In genomic region chr3:104764499-104764898, GRCh38 we compare ENCODE assay signal across 16 cellular contexts.
A peak's percentile ranks its signal among the peaks of the same experiment; 100 is the strongest.
DNase-seq lines count a peak whose midpoint lies in the region; ATAC-seq and TF ChIP-seq lines count a peak whose summit lies in the region.
"Had no signal": no experiment of that assay in that cellular context is flagged by ENCODE, and none has a peak within 500 bp of the region (broad histone marks: within the 10 kb centered on the region; RNA-seq: fewer than 3 reads in every experiment).

No MANE protein-coding gene starts in this region.

- no peak overlapping the region for H3K4ac ChIP-seq in IMR-90 (ENCODE audit: low read depth, low read length)

- H3K79me2 ChIP-seq in PC-9 (ENCODE audit: low read depth): no peaks in the 10 kb centered on the region

- BruUV-seq in IMR-90 (replicated peaks; lab: Mats Ljungman, UMichigan) (no TSS peak), PC-9 (replicated peaks; lab: Mats Ljungman, UMichigan) (no TSS peak)

- no peak overlapping the region for H4K8ac ChIP-seq in IMR-90 (ENCODE audit: low read depth in 2 of 2, low read length in 2 of 2)

- no peaks in the 10 kb centered on the region for H3K27me3 ChIP-seq in IMR-90 (ENCODE audit: control insufficient read depth, insufficient read depth, low read length)
- H3K27me3 ChIP-seq in PC-9 (ENCODE audit: insufficient read depth, low read depth): no peaks in the 10 kb centered on the region

- CTCF ChIA-PET in IMR-90 (lab: Yijun Ruan, JAX): interaction anchor here (0.6 to 1.1 kb wide), 3 partner anchors 8 to 18 kb away, joined by 3 read pairs; no protein-coding TSS in a partner anchor
- CTCF ChIA-PET in PC-9 (lab: Charles Lee): no interaction called here

- H4K20me1 ChIP-seq in IMR-90 (ENCODE audit: insufficient read depth, low read length) (no peaks in the 10 kb centered on the region), PC-9 (ENCODE audit: insufficient read depth) (no peaks in the 10 kb centered on the region)

- no peak overlapping the region for H4K91ac ChIP-seq in IMR-90 (ENCODE audit: insufficient read depth, low read depth, low read length)

- H3K9ac ChIP-seq in IMR-90 (ENCODE audit: low read depth, low read length): no peak overlapping the region

- intact Hi-C loops in IMR-90 (cut with micrococcal nuclease): loop anchor here (10.0 kb wide), 1 partner anchor 600 kb away; the partner anchor contains the start of gene ALCAM
- intact Hi-C loops in PC-9 (cut with micrococcal nuclease; ENCODE audit: unreplicated experiment): loop anchor here (10.0 kb wide), 1 partner anchor 600 kb away; the partner anchor contains the start of gene ALCAM

- H3K27ac Mint-ChIP-seq in nephron: peak overlapping the region; percentile 77 to 94 (median 79)
- H3K27ac Mint-ChIP-seq: B cell; CD4-positive, alpha-beta T cell had no signal

- H3K56ac ChIP-seq in IMR-90 (ENCODE audit: extremely low read depth, insufficient read depth, low read length): no peak overlapping the region

- no peak overlapping the region for H2AK9ac ChIP-seq in IMR-90 (replicated peaks; ENCODE audit: low read depth, low read length, poor library complexity)

- no peak overlapping the region for H3K23ac ChIP-seq in IMR-90 (ENCODE audit: low read depth, low read length)

- no peak overlapping the region for H2AFZ ChIP-seq in IMR-90 (replicated peaks; ENCODE audit: low read length, poor library complexity)
- H2AFZ ChIP-seq in PC-9: peak overlapping the region; percentile 5; the same call in 1 of the 2 replicates

- TF ChIP-seq RAD21 in IMR-90 (IDR thresholded peaks at IDR 0.05; ENCODE audit: low read length): no peak

- H3K36me3 ChIP-seq in IMR-90 (ENCODE audit: control insufficient read depth, insufficient read depth, low read length): no peaks in the 10 kb centered on the region
- no peaks in the 10 kb centered on the region for H3K36me3 ChIP-seq in PC-9 (ENCODE audit: low read depth)
- H3K36me3 ChIP-seq: HAP-1 had no signal

- no peaks in the 10 kb centered on the region for H3K9me3 ChIP-seq in IMR-90 (ENCODE audit: control insufficient read depth, insufficient read depth, low read length)
- no peaks in the 10 kb centered on the region for H3K9me3 ChIP-seq in PC-9 (ENCODE audit: insufficient read depth, low read depth)
- H3K9me3 ChIP-seq: HAP-1 had no signal

- POLR2A ChIA-PET in IMR-90 (lab: Charles Lee; ENCODE audit: unreplicated experiment): no interaction called here
- POLR2A ChIA-PET in PC-9 (lab: Charles Lee; ENCODE audit: unreplicated experiment): no interaction called here

- H2AK5ac ChIP-seq in IMR-90 (ENCODE audit: low read depth, low read length): no peak overlapping the region

- no CpG with 5 or more reads among the region's 4 CpGs for WGBS in IMR-90 (ENCODE audit: extremely low coverage in 2 of 2, insufficient read length in 1 of 2), 2 experiments

- H3K27ac ChIP-seq in IMR-90 (ENCODE audit: insufficient read depth, low read length) (no peak overlapping the region), PC-9 (no peak overlapping the region)

- H2BK15ac ChIP-seq in IMR-90 (ENCODE audit: low read depth, low read length): no peak overlapping the region

- H3K14ac ChIP-seq in IMR-90 (replicated peaks; ENCODE audit: low read depth, low read length): no peak overlapping the region

- H3K4me1 ChIP-seq in IMR-90 (ENCODE audit: control insufficient read depth, insufficient read depth, low read length) (peaks cover 2% of the 10 kb centered on the region), PC-9 (replicated peaks; ENCODE audit: insufficient read depth) (no peaks in the 10 kb centered on the region)
- H3K4me1 ChIP-seq: HAP-1 had no signal

- dilution Hi-C loops in IMR-90 (cut with HindIII; ENCODE audit: low sequenced_read_pairs, unreplicated experiment): no loop called here

- no peak overlapping the region for H2BK5ac ChIP-seq in IMR-90 (ENCODE audit: low read depth, low read length, poor library complexity, severe bottlenecking)

- peaks cover 36% of the 10 kb centered on the region for H3K4me1 Mint-ChIP-seq in nephron
- H3K4me1 Mint-ChIP-seq: B cell, IgD-negative memory B cell had no signal

- H4K5ac ChIP-seq in IMR-90 (ENCODE audit: low read depth, low read length): no peak overlapping the region

- no peak for DNase-seq in IMR-90
- DNase-seq in PC-9: no peak
- peak; percentile 27 for DNase-seq in fibroblast of gingiva (ENCODE audit: low read depth)
- DNase-seq in activated gamma-delta T cell (lab: John Stamatoyannopoulos, UW): no peak
- DNase-seq: 8988T; C1 segment of cervical spinal cord; CD4-positive, alpha-beta T cell; DMS79 had no signal

- ATAC-seq in IMR-90 (ENCODE audit: low read depth) (no peak), HG03442 (IDR thresholded peaks at IDR 0.05; ENCODE audit: unreplicated experiment) (no peak), GM19035 (IDR thresholded peaks at IDR 0.05; ENCODE audit: unreplicated experiment) (no peak), HG03520 (IDR thresholded peaks at IDR 0.05; ENCODE audit: unreplicated experiment) (no peak)
- ATAC-seq: GM12878 had no signal

- H3K4me2 ChIP-seq in IMR-90 (ENCODE audit: low read depth, low read length) (no peak overlapping the region), PC-9 (no peak overlapping the region)

- no peaks in the 10 kb centered on the region; the same call in 1 of the 2 replicates for H3K9me2 ChIP-seq in PC-9 (ENCODE audit: insufficient read depth)

- H3K79me1 ChIP-seq in IMR-90 (ENCODE audit: low read depth in 1 of 2, low read length in 2 of 2): no peaks in the 10 kb centered on the region; a peak in 1 of 4 replicates

- H3K4me3 Mint-ChIP-seq in nephron: no peak overlapping the region
- H3K4me3 Mint-ChIP-seq: B cell; CD4-positive, alpha-beta T cell; IgD-negative memory B cell had no signal

- TF ChIP-seq CTCF in IMR-90 (conservative IDR thresholded peaks at IDR 0.05; ENCODE audit: low read depth, low read length): no peak
- no peak for TF ChIP-seq CTCF in PC-9 (conservative IDR thresholded peaks at IDR 0.05)
- TF ChIP-seq CTCF in nephron (IDR thresholded peaks at IDR 0.05; ENCODE audit: unreplicated experiment in 3 of 3): no peak

- no peak overlapping the region for H2BK120ac ChIP-seq in IMR-90 (ENCODE audit: low read depth, low read length)

- no peaks in the 10 kb centered on the region for H3F3A ChIP-seq in PC-9 (ENCODE audit: insufficient read depth, low read depth)

- in situ Hi-C loops in IMR-90 (cut with MboI; ENCODE audit: low sequenced_read_pairs): no loop called here

- peaks cover 4% of the 10 kb centered on the region for H3K9me3 Mint-ChIP-seq in nephron
- H3K9me3 Mint-ChIP-seq: CD4-positive, alpha-beta T cell; IgD-negative memory B cell had no signal

- no peaks in the 10 kb centered on the region for H3K27me3 Mint-ChIP-seq in nephron (ENCODE audit: low read depth)
- H3K27me3 Mint-ChIP-seq: B cell; CD4-positive, alpha-beta T cell; IgD-negative memory B cell had no signal

- H2BK20ac ChIP-seq in IMR-90 (ENCODE audit: low read depth, low read length): no peak overlapping the region

- H3K36me3 Mint-ChIP-seq in nephron (ENCODE audit: low read depth): no peaks in the 10 kb centered on the region
- H3K36me3 Mint-ChIP-seq: IgD-negative memory B cell had no signal

- H3K4me3 ChIP-seq in IMR-90 (ENCODE audit: insufficient read depth, low read depth, low read length) (no peak overlapping the region), PC-9 (no peak overlapping the region)
- H3K4me3 ChIP-seq: GM12878, HAP-1 had no signal

- H3K9me1 ChIP-seq in IMR-90 (ENCODE audit: insufficient read depth, low read length): no peaks in the 10 kb centered on the region; the same call in 1 of the 2 replicates

- H3K18ac ChIP-seq in IMR-90 (ENCODE audit: low read depth, low read length): no peak overlapping the region

- no peak for TF ChIP-seq POLR2A in IMR-90 (IDR thresholded peaks at IDR 0.05; ENCODE audit: low read depth, low read length)

TF ChIP-seq in IMR-90, 13 proteins besides CTCF, POLR2A, EP300 and RAD21:
- TF ChIP-seq CEBPB (IDR thresholded peaks at IDR 0.05; ENCODE audit: low read depth, low read length) (peak; percentile 70), MAZ (IDR thresholded peaks at IDR 0.05; ENCODE audit: borderline replicate concordance, low read depth, low read length) (no peak)
